ENCODE assay signal across 8 cellular contexts in the genomic region with DNA sequence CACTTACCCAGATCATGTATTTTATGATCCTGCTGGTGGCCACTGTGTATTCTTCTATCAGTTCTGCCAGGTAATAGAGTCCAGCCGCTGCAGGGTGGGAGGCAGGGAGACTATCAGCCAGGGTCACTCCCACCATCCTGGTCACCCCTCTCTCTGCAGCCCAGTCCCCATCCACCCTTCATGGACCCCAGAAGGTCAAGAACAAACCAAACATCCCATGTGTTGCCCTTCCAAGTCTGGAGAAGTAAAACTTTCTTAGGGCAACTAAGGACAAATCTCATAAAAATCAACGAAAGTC. TPM values are rescaled to one million over a fixed set of nuclear protein-coding genes. Genes with fewer than 3 reads are reported as not detected.
A peak's percentile ranks its signal among the peaks of the same experiment; 100 is the strongest.
DNase-seq lines count a peak whose midpoint lies in the region; ATAC-seq and TF ChIP-seq lines count a peak whose summit lies in the region.

No MANE protein-coding gene starts in this region.

- H3K27me3 ChIP-seq in SU-DHL-6 (ENCODE audit: low read length) (no peaks in the 10 kb centered on the region), foreskin keratinocyte (no peaks in the 10 kb centered on the region), gastrocnemius medialis (no peaks in the 10 kb centered on the region)

- H3K79me2 ChIP-seq in SU-DHL-6 (ENCODE audit: insufficient read depth, low read length) = peaks cover 25% of the 10 kb centered on the region

- H3K9me2 ChIP-seq in SU-DHL-6 (replicated peaks; ENCODE audit: insufficient read depth, low read length) = no peaks in the 10 kb centered on the region

- H3K27ac ChIP-seq in SU-DHL-6 (ENCODE audit: low read depth, low read length) (no peak overlapping the region), foreskin keratinocyte (peak overlapping the region; percentile 78), gastrocnemius medialis (peak overlapping the region; percentile 85 to 92 (median 88))

- TF ChIP-seq POLR2A in gastrocnemius medialis (IDR thresholded peaks at IDR 0.05) = no peak

- H3K4me1 ChIP-seq in foreskin keratinocyte (no peaks in the 10 kb centered on the region), gastrocnemius medialis (peaks cover 14 to 16% of the 10 kb centered on the region in 2 donors)

- H4K20me1 ChIP-seq in SU-DHL-6 (ENCODE audit: low read depth, low read length) = no peaks in the 10 kb centered on the region; the same call in 1 of the 2 replicates

- peak overlapping the region; percentile 74 for H3K4me2 ChIP-seq in SU-DHL-6 (ENCODE audit: low read depth, low read length, poor library complexity, severe bottlenecking)

- peak overlapping the region; percentile 91 for H3K9ac ChIP-seq in SU-DHL-6 (ENCODE audit: low read length)

- intact Hi-C loops in gastrocnemius medialis (cut with DNase I; ENCODE audit: low total_unique reads) = no loop called here

- TF ChIP-seq CTCF in GM12864 (IDR thresholded peaks at IDR 0.05; ENCODE audit: low read depth, low read length, missing control alignments) = no peak
- TF ChIP-seq CTCF in SU-DHL-6 (IDR thresholded peaks at IDR 0.05; ENCODE audit: insufficient read depth, low read length, poor library complexity, severe bottlenecking) = no peak
- no peak for TF ChIP-seq CTCF in foreskin keratinocyte (conservative IDR thresholded peaks at IDR 0.05)
- TF ChIP-seq CTCF in gastrocnemius medialis (IDR thresholded peaks at IDR 0.05 in 4 of 5, conservative IDR thresholded peaks at IDR 0.05 in 1 of 5) = no peak

- H3K4me3 ChIP-seq in GM12864 (ENCODE audit: low read depth, low read length) (peak overlapping the region; percentile 76), SU-DHL-6 (ENCODE audit: insufficient read depth, low read length, poor library complexity, severe bottlenecking) (peak overlapping the region; percentile 68), gastrocnemius medialis (peak overlapping the region; percentile 91 to 94 (median 94))

- H3K9me3 ChIP-seq in SU-DHL-6 (ENCODE audit: insufficient read depth, low read length) (no peaks in the 10 kb centered on the region), gastrocnemius medialis (no peaks in the 10 kb centered on the region)

- H3K36me3 ChIP-seq in SU-DHL-6 (ENCODE audit: low read length) = no peaks in the 10 kb centered on the region
- H3K36me3 ChIP-seq in gastrocnemius medialis = peaks cover 0 to 33% of the 10 kb centered on the region in 2 donors

- H3F3A ChIP-seq in SU-DHL-6 (ENCODE audit: insufficient read depth) = 0 out of 2 replicates have a peak, but pooled peaks cover 4% of the 10 kb centered on the region

- H2AFZ ChIP-seq in SU-DHL-6 (ENCODE audit: low read depth, low read length, severe bottlenecking) = no peak overlapping the region

- no peak for DNase-seq in GM12864 (ENCODE audit: low read depth)
- DNase-seq in foreskin keratinocyte = no peak
- no peak for DNase-seq in gastrocnemius medialis
- DNase-seq in dedifferentiated amniotic fluid mesenchymal stem cell (ENCODE audit: extremely low spot score) = no peak
- no peak for DNase-seq in NCI-H345 (lab: John Stamatoyannopoulos, UW)

- ATAC-seq in foreskin keratinocyte (no peak), gastrocnemius medialis (no peak), HG02884 (IDR thresholded peaks at IDR 0.05; ENCODE audit: unreplicated experiment) (no peak), GM18868 (IDR thresholded peaks at IDR 0.05; ENCODE audit: unreplicated experiment) (no peak)

- in situ Hi-C loops in gastrocnemius medialis (cut with MboI; ENCODE audit: low sequenced_read_pairs in 4 of 4) = no loop called here

RNA-seq across cellular contexts. Expression of a gene that starts 1.0 kb away (rescaled TPM):
- total RNA-seq in foreskin keratinocyte = 40.0 and 41.7 TPM in 2 replicates
- 32.6 and 35.5 TPM in 2 replicates for polyA plus RNA-seq in foreskin keratinocyte
- total RNA-seq in gastrocnemius medialis = 10 to 100 TPM; 34.0 to 54.2 (median 38.7) TPM

RNA-seq across cellular contexts. Expression of a gene that starts 15.2 kb away (rescaled TPM):
- total RNA-seq in foreskin keratinocyte (0.24 and 0.28 TPM in 2 replicates), gastrocnemius medialis (1 to 10 TPM in 1 of 4 donors, under 1 TPM in 1, not detected in 2; 0.44 to 2.0 TPM)
- 0.18 and 0.28 TPM in 2 replicates for polyA plus RNA-seq in foreskin keratinocyte

RNA-seq across cellular contexts. Expression of a gene that starts 57.9 kb away (rescaled TPM):
- total RNA-seq in foreskin keratinocyte (not detected in 2 replicates), gastrocnemius medialis (1 to 10 TPM in 1 of 4 donors, not detected in 3; 2.3 TPM)
- 0.08 TPM in 1 of 2 replicates, not detected in the other for polyA plus RNA-seq in foreskin keratinocyte
